1 cellular context compared by ENCODE assay signal in the genomic region with DNA sequence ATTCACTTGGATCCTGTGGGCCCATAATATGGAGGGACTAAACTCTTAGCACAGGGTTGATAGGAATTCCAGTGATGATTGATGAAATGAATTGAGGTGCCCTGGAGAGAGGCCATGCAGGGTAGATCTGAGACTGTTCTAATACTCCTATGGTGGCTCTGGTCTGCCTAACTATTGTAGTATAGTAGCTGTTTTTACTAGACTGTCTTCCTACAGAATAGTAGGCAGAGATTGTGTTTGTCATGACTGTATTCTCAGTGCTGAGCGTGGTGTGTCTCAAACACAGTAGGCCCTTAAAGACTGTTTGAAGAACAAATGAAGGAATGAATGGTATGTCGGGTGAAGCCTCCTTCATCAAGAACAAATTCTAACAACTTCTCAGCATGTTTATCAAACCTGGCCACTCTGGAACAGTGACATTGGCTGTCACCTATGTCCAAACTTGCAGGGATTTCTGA.
TF ChIP-seq lines count a peak whose summit lies in the region.

No MANE protein-coding gene starts in this region.

TF ChIP-seq in liver, 16 proteins besides CTCF, POLR2A, EP300 and RAD21 (continued from another document):
- TF ChIP-seq, protein P1, sequence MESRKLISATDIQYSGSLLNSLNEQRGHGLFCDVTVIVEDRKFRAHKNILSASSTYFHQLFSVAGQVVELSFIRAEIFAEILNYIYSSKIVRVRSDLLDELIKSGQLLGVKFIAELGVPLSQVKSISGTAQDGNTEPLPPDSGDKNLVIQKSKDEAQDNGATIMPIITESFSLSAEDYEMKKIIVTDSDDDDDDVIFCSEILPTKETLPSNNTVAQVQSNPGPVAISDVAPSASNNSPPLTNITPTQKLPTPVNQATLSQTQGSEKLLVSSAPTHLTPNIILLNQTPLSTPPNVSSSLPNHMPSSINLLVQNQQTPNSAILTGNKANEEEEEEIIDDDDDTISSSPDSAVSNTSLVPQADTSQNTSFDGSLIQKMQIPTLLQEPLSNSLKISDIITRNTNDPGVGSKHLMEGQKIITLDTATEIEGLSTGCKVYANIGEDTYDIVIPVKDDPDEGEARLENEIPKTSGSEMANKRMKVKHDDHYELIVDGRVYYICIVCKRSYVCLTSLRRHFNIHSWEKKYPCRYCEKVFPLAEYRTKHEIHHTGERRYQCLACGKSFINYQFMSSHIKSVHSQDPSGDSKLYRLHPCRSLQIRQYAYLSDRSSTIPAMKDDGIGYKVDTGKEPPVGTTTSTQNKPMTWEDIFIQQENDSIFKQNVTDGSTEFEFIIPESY (IDR thresholded peaks at IDR 0.05), result no peak
- TF ChIP-seq FOXA1 (IDR thresholded peaks at IDR 0.05) (no peak), RXRA (IDR thresholded peaks at IDR 0.05) (no peak), TAF1 (conservative IDR thresholded peaks at IDR 0.05) (no peak), FOXA2 (IDR thresholded peaks at IDR 0.05) (no peak), YY1 (IDR thresholded peaks at IDR 0.05) (no peak), HNF4A (conservative IDR thresholded peaks at IDR 0.05) (no peak), GABPA (IDR thresholded peaks at IDR 0.05 in 1 of 2, conservative IDR thresholded peaks at IDR 0.05 in 1 of 2) (no peak), EGR1 (IDR thresholded peaks at IDR 0.05; ENCODE audit: low read depth in 2 of 2) (no peak), NR2F2 (IDR thresholded peaks at IDR 0.05) (no peak), SP1 (IDR thresholded peaks at IDR 0.05) (no peak)
- TF ChIP-seq, protein P2, sequence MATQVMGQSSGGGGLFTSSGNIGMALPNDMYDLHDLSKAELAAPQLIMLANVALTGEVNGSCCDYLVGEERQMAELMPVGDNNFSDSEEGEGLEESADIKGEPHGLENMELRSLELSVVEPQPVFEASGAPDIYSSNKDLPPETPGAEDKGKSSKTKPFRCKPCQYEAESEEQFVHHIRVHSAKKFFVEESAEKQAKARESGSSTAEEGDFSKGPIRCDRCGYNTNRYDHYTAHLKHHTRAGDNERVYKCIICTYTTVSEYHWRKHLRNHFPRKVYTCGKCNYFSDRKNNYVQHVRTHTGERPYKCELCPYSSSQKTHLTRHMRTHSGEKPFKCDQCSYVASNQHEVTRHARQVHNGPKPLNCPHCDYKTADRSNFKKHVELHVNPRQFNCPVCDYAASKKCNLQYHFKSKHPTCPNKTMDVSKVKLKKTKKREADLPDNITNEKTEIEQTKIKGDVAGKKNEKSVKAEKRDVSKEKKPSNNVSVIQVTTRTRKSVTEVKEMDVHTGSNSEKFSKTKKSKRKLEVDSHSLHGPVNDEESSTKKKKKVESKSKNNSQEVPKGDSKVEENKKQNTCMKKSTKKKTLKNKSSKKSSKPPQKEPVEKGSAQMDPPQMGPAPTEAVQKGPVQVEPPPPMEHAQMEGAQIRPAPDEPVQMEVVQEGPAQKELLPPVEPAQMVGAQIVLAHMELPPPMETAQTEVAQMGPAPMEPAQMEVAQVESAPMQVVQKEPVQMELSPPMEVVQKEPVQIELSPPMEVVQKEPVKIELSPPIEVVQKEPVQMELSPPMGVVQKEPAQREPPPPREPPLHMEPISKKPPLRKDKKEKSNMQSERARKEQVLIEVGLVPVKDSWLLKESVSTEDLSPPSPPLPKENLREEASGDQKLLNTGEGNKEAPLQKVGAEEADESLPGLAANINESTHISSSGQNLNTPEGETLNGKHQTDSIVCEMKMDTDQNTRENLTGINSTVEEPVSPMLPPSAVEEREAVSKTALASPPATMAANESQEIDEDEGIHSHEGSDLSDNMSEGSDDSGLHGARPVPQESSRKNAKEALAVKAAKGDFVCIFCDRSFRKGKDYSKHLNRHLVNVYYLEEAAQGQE (IDR thresholded peaks at IDR 0.05), result no peak
- TF ChIP-seq, protein P3, sequence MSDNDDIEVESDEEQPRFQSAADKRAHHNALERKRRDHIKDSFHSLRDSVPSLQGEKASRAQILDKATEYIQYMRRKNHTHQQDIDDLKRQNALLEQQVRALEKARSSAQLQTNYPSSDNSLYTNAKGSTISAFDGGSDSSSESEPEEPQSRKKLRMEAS (IDR thresholded peaks at IDR 0.05), result no peak
- TF ChIP-seq, protein P4, sequence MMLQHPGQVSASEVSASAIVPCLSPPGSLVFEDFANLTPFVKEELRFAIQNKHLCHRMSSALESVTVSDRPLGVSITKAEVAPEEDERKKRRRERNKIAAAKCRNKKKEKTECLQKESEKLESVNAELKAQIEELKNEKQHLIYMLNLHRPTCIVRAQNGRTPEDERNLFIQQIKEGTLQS (IDR thresholded peaks at IDR 0.05), result no peak
